In the genomic region with DNA sequence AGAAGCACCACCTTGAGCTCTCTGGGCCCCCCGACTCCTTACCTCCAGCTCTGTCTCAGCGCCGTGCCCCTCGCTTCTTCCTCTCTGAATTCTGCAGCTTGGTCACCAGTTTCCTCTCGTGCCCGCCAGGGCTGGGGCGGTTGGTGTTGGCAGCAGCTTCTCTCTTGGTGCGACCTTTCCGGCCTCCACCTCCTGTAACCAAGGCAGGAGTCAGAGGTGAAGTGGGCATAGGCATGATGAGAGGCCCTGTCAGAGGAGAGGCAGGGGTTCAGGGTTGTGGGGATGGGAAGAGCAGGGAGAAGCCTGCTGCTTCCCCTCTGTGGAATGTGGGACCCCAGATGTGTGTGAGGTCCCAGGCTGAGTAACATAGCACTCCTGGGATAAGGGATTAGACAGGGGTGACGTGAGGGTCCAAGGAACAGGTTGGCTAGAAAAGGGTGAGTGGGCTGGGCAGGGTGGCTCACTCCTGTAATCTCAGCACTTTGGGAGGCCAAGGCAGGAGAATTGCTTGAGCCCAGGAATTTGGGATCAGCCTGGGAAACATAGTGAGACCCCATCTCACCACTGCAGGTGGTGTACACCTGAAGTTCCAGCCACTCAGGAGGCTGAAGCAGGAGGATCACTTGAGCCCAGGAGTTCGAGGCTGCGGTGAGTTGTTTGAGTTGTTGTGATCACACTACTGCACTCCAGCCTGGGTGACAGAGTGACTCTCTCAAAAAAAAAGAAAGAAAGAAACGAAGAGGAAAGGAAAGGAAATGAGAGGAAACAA, we compare ENCODE assay signal across 14 cellular contexts. TPM values are rescaled to one million over a fixed set of nuclear protein-coding genes. Genes with fewer than 3 reads are reported as not detected.
DNase-seq lines count a peak whose midpoint lies in the region; ATAC-seq and TF ChIP-seq lines count a peak whose summit lies in the region.
"Had no signal": no experiment of that assay in that cellular context is flagged by ENCODE, and none has a peak within 500 bp of the region (broad histone marks: within the 10 kb centered on the region; RNA-seq: fewer than 3 reads in every experiment).

No MANE protein-coding gene starts in this region.

- H3K27me3 Mint-ChIP-seq in nephron progenitor cell (ENCODE audit: low read depth, poor library complexity) = peaks cover 17% of the 10 kb centered on the region
- H3K27me3 Mint-ChIP-seq: activated CD4-positive, alpha-beta T cell treated with anti-CD3 and anti-CD28 coated beads, Interleukin-2, amount 10 ng/mL, durations not matched to agents 7 days and 5 days had no signal

- peaks cover 8% of the 10 kb centered on the region for H3K4me1 Mint-ChIP-seq in nephron progenitor cell

- no peaks in the 10 kb centered on the region for H3K27me3 ChIP-seq in esophagus muscularis mucosa
- H3K27me3 ChIP-seq: cardiac muscle cell had no signal

- TF ChIP-seq CTCF in esophagus muscularis mucosa (IDR thresholded peaks at IDR 0.05) (no peak), nephron progenitor cell (IDR thresholded peaks at IDR 0.05) (no peak)

- peaks cover 0 to 28% (median 15%) of the 10 kb centered on the region in 4 donors for H3K36me3 ChIP-seq in esophagus muscularis mucosa
- H3K36me3 ChIP-seq in urinary bladder (ENCODE audit: insufficient read depth) = no peaks in the 10 kb centered on the region
- H3K36me3 ChIP-seq: cardiac muscle cell had no signal

- no peaks in the 10 kb centered on the region for H3K36me3 Mint-ChIP-seq in activated naive CD4-positive, alpha-beta T cell treated with anti-CD3 and anti-CD28 coated beads, Interleukin-2, amount 50 U/mL, for 72 hours
- H3K36me3 Mint-ChIP-seq in nephron progenitor cell (ENCODE audit: low read depth) = no peaks in the 10 kb centered on the region

- no peak for ATAC-seq in activated naive CD4-positive, alpha-beta T cell treated with anti-CD3 and anti-CD28 coated beads, Interleukin-2, amount 50 U/mL, for 72 hours
- no peak for ATAC-seq in HG02885 (IDR thresholded peaks at IDR 0.05; ENCODE audit: poor library complexity, unreplicated experiment)
- ATAC-seq in HG03521 (IDR thresholded peaks at IDR 0.05; ENCODE audit: unreplicated experiment) = no peak

- 85% methylated on average over 13 of the region's 13 CpGs for WGBS in esophagus muscularis mucosa
- WGBS in urinary bladder = 76% methylated on average over 13 of the region's 13 CpGs

- intact Hi-C loops in esophagus muscularis mucosa (cut with DNase I) = no loop called here

- peak overlapping the region; percentile 35 to 67 for H3K27ac Mint-ChIP-seq in activated naive CD4-positive, alpha-beta T cell treated with anti-CD3 and anti-CD28 coated beads, Interleukin-2, amount 50 U/mL, for 72 hours
- H3K27ac Mint-ChIP-seq in nephron progenitor cell = peak overlapping the region; percentile 17

- no peak overlapping the region for H3K4me3 Mint-ChIP-seq in nephron progenitor cell
- H3K4me3 Mint-ChIP-seq: activated CD4-positive, alpha-beta T cell treated with anti-CD3 and anti-CD28 coated beads, Interleukin-2, amount 10 ng/mL, durations not matched to agents 7 days and 5 days had no signal

- H3K9me3 Mint-ChIP-seq in activated naive CD4-positive, alpha-beta T cell treated with anti-CD3 and anti-CD28 coated beads, Interleukin-2, amount 50 U/mL, for 72 hours = peaks cover 4 to 9% of the 10 kb centered on the region in 2 donors
- H3K9me3 Mint-ChIP-seq in nephron progenitor cell = no peaks in the 10 kb centered on the region

- TF ChIP-seq EP300 in esophagus muscularis mucosa (IDR thresholded peaks at IDR 0.05) = no peak

- H3K27ac ChIP-seq in esophagus muscularis mucosa (replicated peaks in 1 of 4) (peak overlapping the region; percentile 92 to 95 (median 94)), urinary bladder (ENCODE audit: low read depth) (peak overlapping the region; percentile 93)
- H3K27ac ChIP-seq: cardiac muscle cell had no signal

- TF ChIP-seq POLR2A in esophagus muscularis mucosa (IDR thresholded peaks at IDR 0.05; ENCODE audit: low read depth) = no peak

- H3K9me3 ChIP-seq in esophagus muscularis mucosa = peaks cover 0 to 4% (median 0%) of the 10 kb centered on the region in 4 donors

- H3K4me3 ChIP-seq in esophagus muscularis mucosa (peak overlapping the region; percentile 58 to 67 (median 62)), urinary bladder (ENCODE audit: low read depth, low read length) (peak overlapping the region; percentile 46)
- H3K4me3 ChIP-seq: cardiac muscle cell had no signal

- H3K4me1 ChIP-seq in esophagus muscularis mucosa (peaks cover 17 to 62% (median 46%) of the 10 kb centered on the region in 4 donors), urinary bladder (ENCODE audit: insufficient read depth) (no peaks in the 10 kb centered on the region)

- DNase-seq in activated naive CD4-positive, alpha-beta T cell treated with anti-CD3 and anti-CD28 coated beads, Interleukin-2, amount 50 U/mL, for 72 hours (ENCODE audit: low spot score in 2 of 2) = no peak
- DNase-seq in activated naive CD4-positive, alpha-beta T cell treated with anti-CD3 and anti-CD28 coated beads, Interleukin-2, amount 50 U/mL, for 16 hours = no peak
- DNase-seq in esophagus muscularis mucosa (ENCODE audit: extremely low spot score) (no peak), nephron progenitor cell (no peak)
- DNase-seq in activated effector memory CD4-positive, alpha-beta T cell treated with Interleukin-2 at 50 U/mL for 16 hours = no peak
- DNase-seq: activated CD4-positive, alpha-beta T cell treated with anti-CD3 and anti-CD28 coated beads, Interleukin-2, amount 10 ng/mL, durations not matched to agents 7 days and 5 days; NCI-H1092; RPMI8226 had no signal

RNA-seq across cellular contexts. Expression of gene NUPR1, which starts 0.6 kb away (rescaled TPM):
- not detected for total RNA-seq in activated naive CD4-positive, alpha-beta T cell treated with anti-CD3 and anti-CD28 coated beads, Interleukin-2, amount 50 U/mL, for 72 hours
- 10 to 100 TPM; 30.3 to 66.1 (median 51.3) TPM for total RNA-seq in esophagus muscularis mucosa
- total RNA-seq in urinary bladder = 4.1 TPM
- polyA plus RNA-seq in urinary bladder = 549 TPM
- total RNA-seq: activated CD4-positive, alpha-beta T cell treated with anti-CD3 and anti-CD28 coated beads, Interleukin-2, amount 10 ng/mL, durations not matched to agents 7 days and 5 days; cardiac muscle cell had no signal
- polyA plus RNA-seq: cardiac muscle cell had no signal

RNA-seq across cellular contexts. Expression of gene SGF29, which starts 15.6 kb away (rescaled TPM):
- total RNA-seq in activated naive CD4-positive, alpha-beta T cell treated with anti-CD3 and anti-CD28 coated beads, Interleukin-2, amount 50 U/mL, for 72 hours = 10 to 100 TPM; 10.7 to 22.1 TPM
- 10 to 100 TPM; 33.2 to 43.4 (median 39.9) TPM for total RNA-seq in esophagus muscularis mucosa
- 13.9 TPM for total RNA-seq in urinary bladder
- polyA plus RNA-seq in urinary bladder = 42.7 TPM

RNA-seq across cellular contexts. Expression of gene IL27, which starts 31.5 kb away (rescaled TPM):
- total RNA-seq in activated naive CD4-positive, alpha-beta T cell treated with anti-CD3 and anti-CD28 coated beads, Interleukin-2, amount 50 U/mL, for 72 hours = not detected
- total RNA-seq in esophagus muscularis mucosa = not detected
- total RNA-seq in urinary bladder = not detected
- 0.08 TPM for polyA plus RNA-seq in urinary bladder
- total RNA-seq: A673; activated CD4-positive, alpha-beta T cell treated with anti-CD3 and anti-CD28 coated beads, Interleukin-2, amount 10 ng/mL, durations not matched to agents 7 days and 5 days; cardiac muscle cell; kidney epithelial cell had no signal
- polyA plus RNA-seq: cardiac muscle cell had no signal

RNA-seq across cellular contexts. Expression of gene APOBR, which starts 43.7 kb away (rescaled TPM):
- total RNA-seq in activated naive CD4-positive, alpha-beta T cell treated with anti-CD3 and anti-CD28 coated beads, Interleukin-2, amount 50 U/mL, for 72 hours = 1 to 10 TPM in 1 of 2 donors, under 1 TPM in 1; 0.93 to 2.9 TPM
- total RNA-seq in esophagus muscularis mucosa = 1 to 10 TPM in 3 of 4 donors, under 1 TPM in 1; 0.83 to 3.5 (median 1.6) TPM
- 0.69 TPM for total RNA-seq in urinary bladder
- polyA plus RNA-seq in urinary bladder = 4.2 TPM
- total RNA-seq: A673 had no signal
- polyA plus RNA-seq: cardiac muscle cell had no signal

RNA-seq across cellular contexts. Expression of gene CLN3, which starts 46.3 kb away (rescaled TPM):
- total RNA-seq in activated naive CD4-positive, alpha-beta T cell treated with anti-CD3 and anti-CD28 coated beads, Interleukin-2, amount 50 U/mL, for 72 hours = 10 to 100 TPM; 19.3 to 25.8 TPM
- 10 to 100 TPM; 10.3 to 23.3 (median 16.6) TPM for total RNA-seq in esophagus muscularis mucosa
- 10.7 TPM for total RNA-seq in urinary bladder
- polyA plus RNA-seq in urinary bladder = 32.2 TPM
